Comparison of ENCODE assay signal across 11 cellular contexts in the genomic region with DNA sequence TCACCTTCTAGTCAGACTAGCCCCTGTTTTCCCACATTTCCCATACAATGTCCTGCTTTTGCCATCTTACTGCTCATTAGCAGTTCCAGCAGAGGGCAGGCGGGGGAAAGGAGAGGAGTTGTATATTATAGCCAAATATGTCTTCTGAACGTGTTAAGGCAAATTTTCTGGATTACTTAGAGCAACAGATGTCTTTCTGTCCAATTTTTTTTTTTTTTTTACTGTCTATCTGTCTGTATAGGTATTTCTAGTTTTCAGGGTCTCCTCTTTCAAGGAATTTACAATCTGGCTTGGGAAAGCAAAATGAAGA. TPM values are rescaled to one million over a fixed set of nuclear protein-coding genes. Genes with fewer than 3 reads are reported as not detected.
DNase-seq lines count a peak whose midpoint lies in the region; ATAC-seq and TF ChIP-seq lines count a peak whose summit lies in the region.
"Had no signal": no experiment of that assay in that cellular context is flagged by ENCODE, and none has a peak within 500 bp of the region (broad histone marks: within the 10 kb centered on the region; RNA-seq: fewer than 3 reads in every experiment).

No MANE protein-coding gene starts in this region.

- no peaks in the 10 kb centered on the region for H3K9me3 ChIP-seq in SK-N-SH

- no peak overlapping the region for H3K4me2 ChIP-seq in SK-N-SH

- H3K4me1 ChIP-seq in SK-N-SH (ENCODE audit: control insufficient read depth in 1 of 2, insufficient read depth in 2 of 2, low read depth in 1 of 2, low read length in 1 of 2) (peaks cover 33 to 40% of the 10 kb centered on the region in 2 experiments), foreskin keratinocyte (peaks cover 26% of the 10 kb centered on the region)

- peaks cover 10 to 21% of the 10 kb centered on the region in 2 experiments for H3K36me3 ChIP-seq in SK-N-SH (replicated peaks in 1 of 2; ENCODE audit: control insufficient read depth in 1 of 2, insufficient read depth in 2 of 2, low read length in 1 of 2)

- WGBS in SK-N-SH (ENCODE audit: low lambda C conversion rate) = 83% methylated on average over 2 of the region's 2 CpGs

- peaks cover 41% of the 10 kb centered on the region for H3F3A ChIP-seq in SK-N-SH (replicated peaks; ENCODE audit: insufficient read depth)

- no peak overlapping the region; a peak in 1 of 4 replicates for H3K4me3 ChIP-seq in SK-N-SH (ENCODE audit: low read depth in 2 of 2, low read length in 1 of 2)

- H3K27ac ChIP-seq in SK-N-SH (ENCODE audit: low read depth in 2 of 2, low read length in 1 of 2) (peak overlapping the region; percentile 78 to 99), foreskin keratinocyte (peak overlapping the region; percentile 31)

- H3K79me2 ChIP-seq in SK-N-SH (ENCODE audit: insufficient read depth) = peaks cover 71% of the 10 kb centered on the region

- peak; percentile 39 for TF ChIP-seq CTCF in SK-N-SH (IDR thresholded peaks at IDR 0.05)
- peak; percentile 92 for TF ChIP-seq CTCF in foreskin keratinocyte (conservative IDR thresholded peaks at IDR 0.05)

- DNase-seq in NCI-H82 (lab: John Stamatoyannopoulos, UW) (peak; percentile 44), NCI-H82 treated with DMSO at 0.1 percent for 48 hours (lab: John Stamatoyannopoulos, UW; ENCODE audit: unreplicated experiment) (no peak), SK-N-SH (no peak), foreskin keratinocyte (peak; percentile 70 to 84), stromal cell of bone marrow (ENCODE audit: low read depth) (peak; percentile 15), hepatic stellate cell (ENCODE audit: low spot score) (no peak), SHP77 treated with DMSO at 0.1 percent for 48 hours (lab: John Stamatoyannopoulos, UW) (no peak)
- DNase-seq: activated T-cell treated with anti-CD3 and anti-CD28 coated beads, Interleukin-2, amount 50 U/mL, for 4 hours; AML-193; T-cell had no signal

- POLR2A ChIA-PET in SK-N-SH (lab: Yijun Ruan, JAX) = interaction anchor here (1.2 kb wide), 1 partner anchor 30 kb away, joined by 6 read pairs; the partner anchor contains the start of gene DDAH1

- H3K27me3 ChIP-seq in SK-N-SH (ENCODE audit: insufficient read depth) = no peaks in the 10 kb centered on the region
- no peaks in the 10 kb centered on the region for H3K27me3 ChIP-seq in foreskin keratinocyte

- peak; percentile 63 for ATAC-seq in foreskin keratinocyte
- no peak for ATAC-seq in HG03280 (IDR thresholded peaks at IDR 0.05; ENCODE audit: unreplicated experiment)
- ATAC-seq: activated T-cell treated with anti-CD3 and anti-CD28 coated beads, Interleukin-2, amount 50 U/mL, for 4 hours; T-cell had no signal

- CTCF ChIA-PET in SK-N-SH (lab: Yijun Ruan, JAX) = interaction anchor here (1.3 kb wide), 1 partner anchor 187 kb away, joined by 6 read pairs; no protein-coding TSS in a partner anchor

- no peaks in the 10 kb centered on the region for H3K9me2 ChIP-seq in SK-N-SH

- H4K20me1 ChIP-seq in SK-N-SH (ENCODE audit: insufficient read depth) = no peaks in the 10 kb centered on the region

- TF ChIP-seq EP300 in SK-N-SH (IDR thresholded peaks at IDR 0.05; ENCODE audit: borderline replicate concordance in 1 of 2, low read depth in 1 of 2, low read length in 1 of 2) = no peak

- TF ChIP-seq RAD21 in SK-N-SH (IDR thresholded peaks at IDR 0.05; ENCODE audit: low read length) = peak; percentile 23; the same call in 1 of the 2 replicates

- H2AFZ ChIP-seq in SK-N-SH (ENCODE audit: low read depth) = no peak overlapping the region

- H3K9ac ChIP-seq in SK-N-SH = peak overlapping the region; percentile 36; the same call in 1 of the 2 replicates

TF ChIP-seq in SK-N-SH, 30 proteins besides CTCF, POLR2A, EP300 and RAD21:
- TF ChIP-seq CHD2 (IDR thresholded peaks at IDR 0.05; ENCODE audit: low read length, partially characterized antibody) = no peak
- 0 out of 2 replicates have a peak, but pooled peaks have one; percentile 19 for TF ChIP-seq SMC3 (IDR thresholded peaks at IDR 0.05; ENCODE audit: low read depth, low read length)
- TF ChIP-seq TCF12 (IDR thresholded peaks at IDR 0.05) = no peak
TF ChIP-seq in SK-N-SH: peak in this region for 1.

RNA-seq across cellular contexts. Expression of gene DDAH1, which starts 30.0 kb away (rescaled TPM):
- polyA plus RNA-seq in SK-N-SH (2012; rRNA removed) (64.3 and 80.2 TPM in 2 replicates), foreskin keratinocyte (4.4 and 7.1 TPM in 2 replicates)
- polyA plus RNA-seq in SK-N-SH (2012; cell fraction: cytosol; rRNA removed) = 71.3 and 82.7 TPM in 2 replicates
- polyA plus RNA-seq in SK-N-SH (2012; cell fraction: nucleus; rRNA removed) = 37.6 and 47.8 TPM in 2 replicates
- total RNA-seq in foreskin keratinocyte = 10.4 and 14.9 TPM in 2 replicates

Comparison
In these comparisons a context has a peak if more than half of its experiments do, and no peak if none do; other contexts are left out.
1. DNase-seq: peak in NCI-H82 (single experiment), foreskin keratinocyte (2 of 2) and stromal cell of bone marrow (single experiment); none in NCI-H82 treated with DMSO at 0.1 percent for 48 hours (single experiment), SK-N-SH (single experiment), hepatic stellate cell (single experiment) and SHP77 treated with DMSO at 0.1 percent for 48 hours (single experiment).